7 cellular contexts compared by ENCODE assay signal in genomic region chr5:86971034-86971511, GRCh38.
DNase-seq lines count a peak whose midpoint lies in the region; ATAC-seq and TF ChIP-seq lines count a peak whose summit lies in the region.

No MANE protein-coding gene starts in this region.

- H3K23ac ChIP-seq in mesenchymal stem cell (ENCODE audit: low read length in 2 of 2), result no peak overlapping the region

- no peak overlapping the region for H3K27ac ChIP-seq in WERI-Rb-1
- no peak overlapping the region for H3K27ac ChIP-seq in mesenchymal stem cell (ENCODE audit: low read length, poor library complexity, severe bottlenecking)

- H3K9me3 ChIP-seq in WERI-Rb-1 (ENCODE audit: severe bottlenecking) (no peaks in the 10 kb centered on the region), mesenchymal stem cell (ENCODE audit: control insufficient read depth, low read length) (no peaks in the 10 kb centered on the region)

- peaks cover 2% of the 10 kb centered on the region for H3K4me1 ChIP-seq in mesenchymal stem cell (ENCODE audit: control insufficient read depth, insufficient read depth, low read depth, low read length)

- peak; percentile 4 for TF ChIP-seq CTCF in GM13976 (IDR thresholded peaks at IDR 0.05; ENCODE audit: borderline replicate concordance, control extremely low read depth, extremely low read depth, insufficient read depth, missing control alignments)
- peak; percentile 20; the same call in 1 of the 2 replicates for TF ChIP-seq CTCF in WERI-Rb-1 (IDR thresholded peaks at IDR 0.05; ENCODE audit: low read depth, low read length)

- H3K4me3 ChIP-seq in WERI-Rb-1 (ENCODE audit: low read depth, low read length) (no peak overlapping the region), mesenchymal stem cell (ENCODE audit: insufficient read depth in 1 of 2, low read depth in 1 of 2, low read length in 2 of 2) (peak overlapping the region in 1 of 2 experiments; percentile 26)

- H2BK120ac ChIP-seq in mesenchymal stem cell (ENCODE audit: low read depth, low read length), result no peak overlapping the region

- no peak overlapping the region for H3K9ac ChIP-seq in mesenchymal stem cell (ENCODE audit: low read length)

- no peak overlapping the region for H3K18ac ChIP-seq in mesenchymal stem cell (ENCODE audit: low read depth in 1 of 2, low read length in 2 of 2)

- H2BK5ac ChIP-seq in mesenchymal stem cell (ENCODE audit: low read depth, low read length, poor library complexity, severe bottlenecking), result no peak overlapping the region

- no peak overlapping the region for H4K91ac ChIP-seq in mesenchymal stem cell (ENCODE audit: low read length)

- 54% methylated on average over 2 of the region's 4 CpGs for WGBS in mesenchymal stem cell

- no peak overlapping the region for H2BK12ac ChIP-seq in mesenchymal stem cell (ENCODE audit: low read length in 2 of 2)

- H3K79me1 ChIP-seq in mesenchymal stem cell (replicated peaks; ENCODE audit: low read length, poor library complexity, severe bottlenecking), result no peaks in the 10 kb centered on the region

- no peak overlapping the region for H2BK15ac ChIP-seq in mesenchymal stem cell (ENCODE audit: low read depth, poor library complexity, severe bottlenecking)

- H3K14ac ChIP-seq in mesenchymal stem cell (ENCODE audit: low read length in 2 of 2), result no peak overlapping the region

- H3K27me3 ChIP-seq in WERI-Rb-1 (ENCODE audit: insufficient read depth, low read depth, severe bottlenecking), result no peaks in the 10 kb centered on the region
- no peaks in the 10 kb centered on the region for H3K27me3 ChIP-seq in mesenchymal stem cell (ENCODE audit: control insufficient read depth in 1 of 2, insufficient read depth in 1 of 2, low read length in 2 of 2)

- H3K4me2 ChIP-seq in mesenchymal stem cell (ENCODE audit: low read length, poor library complexity, severe bottlenecking), result no peak overlapping the region

- peak; percentile 75 for ATAC-seq in HG03025 (IDR thresholded peaks at IDR 0.05; ENCODE audit: low FRiP score, unreplicated experiment)

- H3K36me3 ChIP-seq in WERI-Rb-1, result no peaks in the 10 kb centered on the region
- no peaks in the 10 kb centered on the region for H3K36me3 ChIP-seq in mesenchymal stem cell (ENCODE audit: control insufficient read depth in 1 of 2, insufficient read depth in 2 of 2, low read depth in 1 of 2, low read length in 2 of 2)

- H3K4ac ChIP-seq in mesenchymal stem cell (ENCODE audit: low read depth in 1 of 2, low read length in 2 of 2), result no peak overlapping the region

- DNase-seq in GM13976 (ENCODE audit: low spot score) (no peak), WERI-Rb-1 (peak; percentile 13), mesenchymal stem cell (peak; percentile 19), NCI-H2196 treated with DMSO at 0.1 percent for 48 hours (lab: John Stamatoyannopoulos, UW; ENCODE audit: unreplicated experiment) (no peak)
- no peak for DNase-seq in stimulated activated naive CD4-positive, alpha-beta T cell (lab: John Stamatoyannopoulos, UW)
- DNase-seq in activated effector memory CD4-positive, alpha-beta T cell treated with anti-CD3 and anti-CD28 coated beads, Interleukin-2, amount 50 U/mL, for 16 hours, result no peak

- in situ Hi-C loops in GM13976 (cut with MboI; ENCODE audit: low sequenced_read_pairs, unreplicated experiment), result no loop called here

- no peak overlapping the region for H4K8ac ChIP-seq in mesenchymal stem cell (ENCODE audit: low read length)

- no peak overlapping the region for H2AK5ac ChIP-seq in mesenchymal stem cell (ENCODE audit: low read length, severe bottlenecking)

- no peak overlapping the region for H2AFZ ChIP-seq in mesenchymal stem cell (ENCODE audit: low read depth, low read length)

Comparison
In these comparisons a context has a peak if more than half of its experiments do, and no peak if none do; other contexts are left out.
1. DNase-seq: peak in WERI-Rb-1 (single experiment) and mesenchymal stem cell (single experiment); none in GM13976 (single experiment), stimulated activated naive CD4-positive, alpha-beta T cell (0 of 6), NCI-H2196 treated with DMSO at 0.1 percent for 48 hours (single experiment) and activated effector memory CD4-positive, alpha-beta T cell treated with anti-CD3 and anti-CD28 coated beads, Interleukin-2, amount 50 U/mL, for 16 hours (single experiment).